ENCODE assay signal across 2 cellular contexts in genomic region chr1:1185101-1185765, GRCh38.
TF ChIP-seq lines count a peak whose summit lies in the region.

No MANE protein-coding gene starts in this region.

TF ChIP-seq in SK-N-SH, 30 proteins besides CTCF, POLR2A, EP300 and RAD21 (continued from another document):
- TF ChIP-seq, protein P1, sequence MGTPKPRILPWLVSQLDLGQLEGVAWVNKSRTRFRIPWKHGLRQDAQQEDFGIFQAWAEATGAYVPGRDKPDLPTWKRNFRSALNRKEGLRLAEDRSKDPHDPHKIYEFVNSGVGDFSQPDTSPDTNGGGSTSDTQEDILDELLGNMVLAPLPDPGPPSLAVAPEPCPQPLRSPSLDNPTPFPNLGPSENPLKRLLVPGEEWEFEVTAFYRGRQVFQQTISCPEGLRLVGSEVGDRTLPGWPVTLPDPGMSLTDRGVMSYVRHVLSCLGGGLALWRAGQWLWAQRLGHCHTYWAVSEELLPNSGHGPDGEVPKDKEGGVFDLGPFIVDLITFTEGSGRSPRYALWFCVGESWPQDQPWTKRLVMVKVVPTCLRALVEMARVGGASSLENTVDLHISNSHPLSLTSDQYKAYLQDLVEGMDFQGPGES (IDR thresholded peaks at IDR 0.05; ENCODE audit: low read depth, low read length): no peak
- no peak for TF ChIP-seq FOSL2 (IDR thresholded peaks at IDR 0.05; ENCODE audit: borderline replicate concordance, low read depth)
- no peak for TF ChIP-seq SMC3 (IDR thresholded peaks at IDR 0.05; ENCODE audit: low read depth, low read length)

TF ChIP-seq in SK-N-SH treated with all-trans-retinoic acid at 6 μM for 48 hours, 23 proteins besides CTCF, POLR2A, EP300 and RAD21 (continued from another document):
- TF ChIP-seq, protein P2, sequence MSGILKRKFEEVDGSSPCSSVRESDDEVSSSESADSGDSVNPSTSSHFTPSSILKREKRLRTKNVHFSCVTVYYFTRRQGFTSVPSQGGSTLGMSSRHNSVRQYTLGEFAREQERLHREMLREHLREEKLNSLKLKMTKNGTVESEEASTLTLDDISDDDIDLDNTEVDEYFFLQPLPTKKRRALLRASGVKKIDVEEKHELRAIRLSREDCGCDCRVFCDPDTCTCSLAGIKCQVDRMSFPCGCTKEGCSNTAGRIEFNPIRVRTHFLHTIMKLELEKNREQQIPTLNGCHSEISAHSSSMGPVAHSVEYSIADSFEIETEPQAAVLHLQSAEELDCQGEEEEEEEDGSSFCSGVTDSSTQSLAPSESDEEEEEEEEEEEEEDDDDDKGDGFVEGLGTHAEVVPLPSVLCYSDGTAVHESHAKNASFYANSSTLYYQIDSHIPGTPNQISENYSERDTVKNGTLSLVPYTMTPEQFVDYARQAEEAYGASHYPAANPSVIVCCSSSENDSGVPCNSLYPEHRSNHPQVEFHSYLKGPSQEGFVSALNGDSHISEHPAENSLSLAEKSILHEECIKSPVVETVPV (CRISPR knock-in tag; IDR thresholded peaks at IDR 0.05): no peak
- TF ChIP-seq PPARA (CRISPR knock-in tag; IDR thresholded peaks at IDR 0.05; ENCODE audit: borderline replicate concordance) (no peak), ZFP3 (CRISPR knock-in tag; IDR thresholded peaks at IDR 0.05) (no peak), ISL1 (CRISPR knock-in tag; IDR thresholded peaks at IDR 0.05) (no peak), ZC3H10 (CRISPR knock-in tag; IDR thresholded peaks at IDR 0.05) (no peak), TCF4 (CRISPR knock-in tag; IDR thresholded peaks at IDR 0.05; ENCODE audit: borderline replicate concordance) (no peak), TOX (CRISPR knock-in tag; IDR thresholded peaks at IDR 0.05; ENCODE audit: borderline replicate concordance) (no peak)
- TF ChIP-seq, protein P3, sequence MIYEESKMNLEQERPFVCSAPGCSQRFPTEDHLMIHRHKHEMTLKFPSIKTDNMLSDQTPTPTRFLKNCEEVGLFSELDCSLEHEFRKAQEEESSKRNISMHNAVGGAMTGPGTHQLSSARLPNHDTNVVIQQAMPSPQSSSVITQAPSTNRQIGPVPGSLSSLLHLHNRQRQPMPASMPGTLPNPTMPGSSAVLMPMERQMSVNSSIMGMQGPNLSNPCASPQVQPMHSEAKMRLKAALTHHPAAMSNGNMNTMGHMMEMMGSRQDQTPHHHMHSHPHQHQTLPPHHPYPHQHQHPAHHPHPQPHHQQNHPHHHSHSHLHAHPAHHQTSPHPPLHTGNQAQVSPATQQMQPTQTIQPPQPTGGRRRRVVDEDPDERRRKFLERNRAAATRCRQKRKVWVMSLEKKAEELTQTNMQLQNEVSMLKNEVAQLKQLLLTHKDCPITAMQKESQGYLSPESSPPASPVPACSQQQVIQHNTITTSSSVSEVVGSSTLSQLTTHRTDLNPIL (CRISPR knock-in tag; IDR thresholded peaks at IDR 0.05; ENCODE audit: low read depth): no peak
